Comparison of ENCODE assay signal across 38 cellular contexts in genomic region chr6:11486959-11487358, GRCh38.
"Had no signal": no experiment of that assay in that cellular context is flagged by ENCODE, and none has a peak within 500 bp of the region (broad histone marks: within the 10 kb centered on the region; RNA-seq: fewer than 3 reads in every experiment).

No MANE protein-coding gene starts in this region.

- H3K27me3 ChIP-seq: ascending aorta, cardiac muscle cell had no signal

- H3K9me3 Mint-ChIP-seq: activated CD4-positive, alpha-beta memory T cell treated with anti-CD3 and anti-CD28 coated beads, Interleukin-2, amount 10 ng/mL, durations not matched to agents 7 days and 5 days; activated CD4-positive, alpha-beta T cell treated with anti-CD3 and anti-CD28 coated beads, Interleukin-2, amount 10 ng/mL, durations not matched to agents 7 days and 5 days; activated naive CD4-positive, alpha-beta T cell treated with anti-CD3 and anti-CD28 coated beads, Interleukin-2, amount 10 ng/mL, durations not matched to agents 7 days and 5 days; activated naive CD4-positive, alpha-beta T cell treated with anti-CD3 and anti-CD28 coated beads, Interleukin-2, amount 50 U/mL, for 24 hours; activated naive CD8-positive, alpha-beta T cell treated with anti-CD3 and anti-CD28 coated beads, Interleukin-2, amount 10 ng/mL, durations not matched to agents 7 days and 5 days; activated naive CD8-positive, alpha-beta T cell treated with anti-CD3 and anti-CD28 coated beads, Interleukin-2, amount 50 U/mL, for 24 hours; activated T-cell treated with anti-CD3 and anti-CD28 coated beads, Interleukin-2, amount 50 U/mL, for 24 hours; activated T-helper 2 cell treated with anti-CD3 and anti-CD28 coated beads, Interferon-gamma antibody, Interleukin-2, Interleukin-4, amounts not matched to agents 10 μg/mL and 5 μg/mL and 100 μg/mL, durations not matched to agents 14 hours and 24 hours and 36 hours; brain; central memory CD8-positive, alpha-beta T cell; T-helper 1 cell treated with Interleukin-12 subunit alpha and Interleukin-12 subunit beta and Interleukin-4 antibody, amounts not matched to agents 30 μg/mL and 1 μg/mL, for 36 hours; T-helper 2 cell treated with Interferon-gamma antibody and Interleukin-4, amounts not matched to agents 5 μg/mL and 100 μg/mL, for 36 hours; WTC11 had no signal

- H3K4me3 ChIP-seq: ascending aorta, cardiac muscle cell had no signal

- H3K27me3 Mint-ChIP-seq: activated naive CD8-positive, alpha-beta T cell; activated naive CD8-positive, alpha-beta T cell treated with anti-CD3 and anti-CD28 coated beads, Interleukin-2, amount 50 U/mL, for 24 hours; activated T-cell treated with anti-CD3 and anti-CD28 coated beads, Interleukin-2, amount 50 U/mL, for 24 hours; central memory CD8-positive, alpha-beta T cell had no signal

- DNase-seq: activated CD4-positive, alpha-beta memory T cell treated with anti-CD3 and anti-CD28 coated beads, Interleukin-2, amount 10 ng/mL, durations not matched to agents 7 days and 5 days; activated CD4-positive, alpha-beta T cell treated with anti-CD3 and anti-CD28 coated beads for 1 hour; activated CD4-positive, alpha-beta T cell treated with anti-CD3 and anti-CD28 coated beads for 36 hours; activated CD4-positive, alpha-beta T cell treated with anti-CD3 and anti-CD28 coated beads for 48 hours; activated CD4-positive, alpha-beta T cell treated with anti-CD3 and anti-CD28 coated beads, Interleukin-2, amount 10 ng/mL, durations not matched to agents 7 days and 5 days; activated CD4-positive, alpha-beta T cell treated with anti-CD3 and anti-CD28 coated beads, Interleukin-2, amount 50 U/mL, for 48 hours; activated CD4-positive, CD25-positive, alpha-beta regulatory T cell; activated CD8-positive, alpha-beta memory T cell treated with anti-CD3 and anti-CD28 coated beads for 24 hours; activated CD8-positive, alpha-beta memory T cell treated with anti-CD3 and anti-CD28 coated beads, Interleukin-2, amount 10 ng/mL, durations not matched to agents 7 days and 5 days; activated CD8-positive, alpha-beta memory T cell treated with anti-CD3 and anti-CD28 coated beads, Interleukin-2, amount 50 U/mL, for 48 hours; activated CD8-positive, alpha-beta T cell treated with anti-CD3 and anti-CD28 coated beads, Interleukin-2, amount 10 ng/mL, durations not matched to agents 7 days and 5 days; activated effector memory CD4-positive, alpha-beta T cell treated with Interleukin-2 at 50 U/mL for 16 hours; activated gamma-delta T cell; activated naive CD4-positive, alpha-beta T cell treated with anti-CD3 and anti-CD28 coated beads, Interleukin-2, amount 10 ng/mL, durations not matched to agents 7 days and 5 days; activated naive CD4-positive, alpha-beta T cell treated with Interleukin-2 at 50 U/mL for 16 hours; activated naive CD8-positive, alpha-beta T cell treated with anti-CD3 and anti-CD28 coated beads, Interleukin-2, amount 10 ng/mL, durations not matched to agents 7 days and 5 days; activated naive CD8-positive, alpha-beta T cell treated with anti-CD3 and anti-CD28 coated beads, Interleukin-2, amount 50 U/mL, for 24 hours; activated T-cell treated with anti-CD3 and anti-CD28 coated beads, Interleukin-2, amount 50 U/mL, for 24 hours; activated T-cell treated with anti-CD3 and anti-CD28 coated beads, Interleukin-2, amount 50 U/mL, for 48 hours; amygdala; anterior cingulate cortex; caudate nucleus; cerebellar nuclear complex; SW 1271; T-helper 1 cell; T-helper 2 cell; T-helper 9 cell had no signal

- H3K4me3 Mint-ChIP-seq: activated CD4-positive, alpha-beta memory T cell treated with anti-CD3 and anti-CD28 coated beads, Interleukin-2, amount 10 ng/mL, durations not matched to agents 7 days and 5 days; activated CD4-positive, alpha-beta T cell treated with anti-CD3 and anti-CD28 coated beads for 36 hours; activated CD4-positive, alpha-beta T cell treated with anti-CD3 and anti-CD28 coated beads, Interleukin-2, amount 10 ng/mL, durations not matched to agents 7 days and 5 days; activated CD8-positive, alpha-beta memory T cell treated with anti-CD3 and anti-CD28 coated beads, Interleukin-2, amount 10 ng/mL, durations not matched to agents 7 days and 5 days; activated CD8-positive, alpha-beta T cell treated with anti-CD3 and anti-CD28 coated beads, Interleukin-2, amount 10 ng/mL, durations not matched to agents 7 days and 5 days; activated naive CD4-positive, alpha-beta T cell treated with anti-CD3 and anti-CD28 coated beads, Interleukin-2, amount 10 ng/mL, durations not matched to agents 7 days and 5 days; activated naive CD4-positive, alpha-beta T cell treated with anti-CD3 and anti-CD28 coated beads, Interleukin-2, amount 50 U/mL, for 24 hours; activated naive CD8-positive, alpha-beta T cell; activated naive CD8-positive, alpha-beta T cell treated with anti-CD3 and anti-CD28 coated beads, Interleukin-2, amount 10 ng/mL, durations not matched to agents 7 days and 5 days; activated naive CD8-positive, alpha-beta T cell treated with anti-CD3 and anti-CD28 coated beads, Interleukin-2, amount 50 U/mL, for 24 hours; activated T-cell treated with anti-CD3 and anti-CD28 coated beads, Interleukin-2, amount 50 U/mL, for 24 hours; brain; central memory CD8-positive, alpha-beta T cell; T-helper 1 cell treated with Interleukin-12 subunit alpha and Interleukin-12 subunit beta and Interleukin-4 antibody, amounts not matched to agents 30 μg/mL and 1 μg/mL, for 36 hours; T-helper 2 cell treated with Interferon-gamma antibody and Interleukin-4, amounts not matched to agents 5 μg/mL and 100 μg/mL, for 36 hours; WTC11 had no signal

- H3K4me1 Mint-ChIP-seq: activated CD4-positive, alpha-beta memory T cell treated with anti-CD3 and anti-CD28 coated beads, Interleukin-2, amount 10 ng/mL, durations not matched to agents 7 days and 5 days; activated CD4-positive, alpha-beta T cell treated with anti-CD3 and anti-CD28 coated beads for 36 hours; activated CD4-positive, alpha-beta T cell treated with anti-CD3 and anti-CD28 coated beads, Interleukin-2, amount 10 ng/mL, durations not matched to agents 7 days and 5 days; activated CD8-positive, alpha-beta memory T cell treated with anti-CD3 and anti-CD28 coated beads, Interleukin-2, amount 10 ng/mL, durations not matched to agents 7 days and 5 days; activated naive CD4-positive, alpha-beta T cell treated with anti-CD3 and anti-CD28 coated beads, Interleukin-2, amount 10 ng/mL, durations not matched to agents 7 days and 5 days; activated naive CD4-positive, alpha-beta T cell treated with anti-CD3 and anti-CD28 coated beads, Interleukin-2, amount 50 U/mL, for 24 hours; activated naive CD8-positive, alpha-beta T cell treated with anti-CD3 and anti-CD28 coated beads, Interleukin-2, amount 10 ng/mL, durations not matched to agents 7 days and 5 days; activated naive CD8-positive, alpha-beta T cell treated with anti-CD3 and anti-CD28 coated beads, Interleukin-2, amount 50 U/mL, for 24 hours; central memory CD8-positive, alpha-beta T cell had no signal

- H3K36me3 ChIP-seq: ascending aorta, cardiac muscle cell had no signal

- H3K36me3 Mint-ChIP-seq: activated CD8-positive, alpha-beta memory T cell treated with anti-CD3 and anti-CD28 coated beads, Interleukin-2, amount 10 ng/mL, durations not matched to agents 7 days and 5 days; activated naive CD4-positive, alpha-beta T cell treated with anti-CD3 and anti-CD28 coated beads, Interleukin-2, amount 10 ng/mL, durations not matched to agents 7 days and 5 days; activated naive CD4-positive, alpha-beta T cell treated with anti-CD3 and anti-CD28 coated beads, Interleukin-2, amount 50 U/mL, for 24 hours; activated naive CD8-positive, alpha-beta T cell; activated naive CD8-positive, alpha-beta T cell treated with anti-CD3 and anti-CD28 coated beads, Interleukin-2, amount 10 ng/mL, durations not matched to agents 7 days and 5 days; brain; WTC11 had no signal

- H3K9me3 ChIP-seq: ascending aorta had no signal

- H3K27ac ChIP-seq: ascending aorta, cardiac muscle cell, VCaP had no signal

- H3K4me1 ChIP-seq: ascending aorta had no signal

- H3K27ac Mint-ChIP-seq: activated CD4-positive, alpha-beta memory T cell treated with anti-CD3 and anti-CD28 coated beads, Interleukin-2, amount 10 ng/mL, durations not matched to agents 7 days and 5 days; activated CD4-positive, alpha-beta T cell treated with anti-CD3 and anti-CD28 coated beads for 36 hours; activated CD4-positive, alpha-beta T cell treated with anti-CD3 and anti-CD28 coated beads, Interleukin-2, amount 10 ng/mL, durations not matched to agents 7 days and 5 days; activated CD8-positive, alpha-beta memory T cell treated with anti-CD3 and anti-CD28 coated beads, Interleukin-2, amount 10 ng/mL, durations not matched to agents 7 days and 5 days; activated CD8-positive, alpha-beta T cell treated with anti-CD3 and anti-CD28 coated beads, Interleukin-2, amount 10 ng/mL, durations not matched to agents 7 days and 5 days; activated naive CD4-positive, alpha-beta T cell treated with anti-CD3 and anti-CD28 coated beads, Interleukin-2, amount 10 ng/mL, durations not matched to agents 7 days and 5 days; activated naive CD4-positive, alpha-beta T cell treated with anti-CD3 and anti-CD28 coated beads, Interleukin-2, amount 50 U/mL, for 24 hours; activated naive CD8-positive, alpha-beta T cell; activated naive CD8-positive, alpha-beta T cell treated with anti-CD3 and anti-CD28 coated beads, Interleukin-2, amount 10 ng/mL, durations not matched to agents 7 days and 5 days; activated naive CD8-positive, alpha-beta T cell treated with anti-CD3 and anti-CD28 coated beads, Interleukin-2, amount 50 U/mL, for 24 hours; activated T-cell treated with anti-CD3 and anti-CD28 coated beads, Interleukin-2, amount 50 U/mL, for 24 hours; activated T-helper 2 cell treated with anti-CD3 and anti-CD28 coated beads, Interferon-gamma antibody, Interleukin-2, Interleukin-4, amounts not matched to agents 10 μg/mL and 5 μg/mL and 100 μg/mL, durations not matched to agents 14 hours and 24 hours and 36 hours; T-helper 1 cell treated with Interleukin-12 subunit alpha and Interleukin-12 subunit beta and Interleukin-4 antibody, amounts not matched to agents 30 μg/mL and 1 μg/mL, for 36 hours; T-helper 2 cell treated with Interferon-gamma antibody and Interleukin-4, amounts not matched to agents 5 μg/mL and 100 μg/mL, for 36 hours had no signal
